Comparison of ENCODE assay signal across 33 cellular contexts in the genomic region with DNA sequence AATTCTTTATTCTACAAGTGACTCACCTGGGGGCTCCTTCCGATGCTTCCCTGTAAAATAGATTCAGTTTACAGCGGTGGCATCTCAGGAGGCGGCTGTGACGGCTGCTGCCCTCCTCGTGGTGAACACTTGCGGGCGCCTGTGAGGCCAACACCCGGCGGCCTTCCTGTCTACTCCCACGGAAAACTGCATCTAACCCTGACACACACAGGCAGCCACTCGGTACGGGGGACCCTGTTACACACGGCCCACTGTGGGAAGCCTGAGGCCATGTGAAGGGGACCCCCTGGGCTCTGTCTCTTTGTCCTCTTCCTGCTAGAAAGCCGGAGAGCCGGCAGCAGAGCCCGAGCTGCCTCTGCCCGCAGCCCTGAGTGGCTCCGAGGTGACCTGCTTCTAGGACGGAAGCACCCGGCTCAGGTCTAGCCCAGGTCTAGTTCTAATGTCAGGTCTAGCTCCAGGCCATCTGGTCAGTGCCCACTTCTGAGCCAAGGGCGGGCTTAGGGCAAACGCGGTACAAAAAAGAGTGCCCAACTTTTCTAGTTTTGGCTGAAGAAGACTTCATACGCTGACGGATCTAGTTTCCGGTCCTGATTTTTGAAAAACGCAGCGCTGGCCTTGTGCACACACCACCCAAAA.
"Had no signal": no experiment of that assay in that cellular context is flagged by ENCODE, and none has a peak within 500 bp of the region (broad histone marks: within the 10 kb centered on the region; RNA-seq: fewer than 3 reads in every experiment).

No MANE protein-coding gene starts in this region.

- DNase-seq: activated CD4-positive, alpha-beta memory T cell treated with anti-CD3 and anti-CD28 coated beads for 36 hours; activated CD4-positive, alpha-beta T cell treated with anti-CD3 and anti-CD28 coated beads for 36 hours; activated CD4-positive, alpha-beta T cell treated with anti-CD3 and anti-CD28 coated beads, Interleukin-2, amount 10 ng/mL, durations not matched to agents 24 days and 14 days; activated CD4-positive, CD25-positive, alpha-beta regulatory T cell; activated CD4-positive, CD25-positive, alpha-beta regulatory T cell treated with anti-CD3 and anti-CD28 coated beads, Interleukin-2, amount 50 U/mL, for 72 hours; activated CD8-positive, alpha-beta memory T cell treated with anti-CD3 and anti-CD28 coated beads, Interleukin-2, amount 10 ng/mL, durations not matched to agents 7 days and 5 days; activated CD8-positive, alpha-beta memory T cell treated with anti-CD3 and anti-CD28 coated beads, Interleukin-2, amount 50 U/mL, for 4 hours; activated CD8-positive, alpha-beta T cell treated with anti-CD3 and anti-CD28 coated beads, Interleukin-2, amount 10 ng/mL, durations not matched to agents 7 days and 5 days; activated effector memory CD4-positive, alpha-beta T cell treated with anti-CD3 and anti-CD28 coated beads, Interleukin-2, amount 50 U/mL, for 16 hours; activated naive CD4-positive, alpha-beta T cell treated with anti-CD3 and anti-CD28 coated beads for 36 hours; activated naive CD8-positive, alpha-beta T cell treated with anti-CD3 and anti-CD28 coated beads for 36 hours; activated naive CD8-positive, alpha-beta T cell treated with anti-CD3 and anti-CD28 coated beads, Interleukin-2, amount 50 U/mL, for 24 hours; activated T-cell treated with anti-CD3 and anti-CD28 coated beads, Interleukin-2, amount 50 U/mL, for 1 hour; activated T-cell treated with anti-CD3 and anti-CD28 coated beads, Interleukin-2, amount 50 U/mL, for 48 hours; adrenal gland; amygdala; aorta; body of pancreas; cerebellar nuclear complex; colonic mucosa; effector CD8-positive, alpha-beta T cell; esophagus squamous epithelium; foreskin melanocyte; T-helper 1 cell; T-helper 17 cell; T1000; WERI-Rb-1 had no signal

- H3K4me1 ChIP-seq: adrenal gland, body of pancreas, colonic mucosa, esophagus squamous epithelium, gastroesophageal sphincter had no signal

- H3K36me3 Mint-ChIP-seq: activated CD4-positive, alpha-beta memory T cell treated with anti-CD3 and anti-CD28 coated beads for 36 hours; activated CD8-positive, alpha-beta memory T cell treated with anti-CD3 and anti-CD28 coated beads, Interleukin-2, amount 10 ng/mL, durations not matched to agents 7 days and 5 days; activated naive CD4-positive, alpha-beta T cell treated with anti-CD3 and anti-CD28 coated beads, Interleukin-2, amount 50 U/mL, for 24 hours; activated naive CD8-positive, alpha-beta T cell treated with anti-CD3 and anti-CD28 coated beads for 36 hours had no signal

- ATAC-seq: activated CD4-positive, alpha-beta T cell treated with anti-CD3 and anti-CD28 coated beads for 36 hours; activated CD8-positive, alpha-beta memory T cell treated with anti-CD3 and anti-CD28 coated beads, Interleukin-2, amount 10 ng/mL, durations not matched to agents 7 days and 5 days; activated CD8-positive, alpha-beta T cell treated with anti-CD3 and anti-CD28 coated beads, Interleukin-2, amount 10 ng/mL, durations not matched to agents 7 days and 5 days; activated naive CD8-positive, alpha-beta T cell treated with anti-CD3 and anti-CD28 coated beads, Interleukin-2, amount 50 U/mL, for 24 hours; body of pancreas; gastroesophageal sphincter; T-helper 17 cell had no signal

- H3K27ac ChIP-seq: adrenal gland, body of pancreas, colonic mucosa, epithelial cell of prostate, esophagus squamous epithelium, gastroesophageal sphincter, WERI-Rb-1 had no signal

- H3K4me3 ChIP-seq: adrenal gland, body of pancreas, colonic mucosa, esophagus squamous epithelium, gastroesophageal sphincter had no signal

- H3K4me1 Mint-ChIP-seq: activated CD4-positive, alpha-beta T cell treated with anti-CD3 and anti-CD28 coated beads for 36 hours; activated CD4-positive, alpha-beta T cell treated with anti-CD3 and anti-CD28 coated beads, Interleukin-2, amount 10 ng/mL, durations not matched to agents 24 days and 14 days; activated CD8-positive, alpha-beta memory T cell treated with anti-CD3 and anti-CD28 coated beads, Interleukin-2, amount 10 ng/mL, durations not matched to agents 7 days and 5 days; activated naive CD4-positive, alpha-beta T cell treated with anti-CD3 and anti-CD28 coated beads, Interleukin-2, amount 50 U/mL, for 24 hours; activated naive CD8-positive, alpha-beta T cell treated with anti-CD3 and anti-CD28 coated beads for 36 hours; activated naive CD8-positive, alpha-beta T cell treated with anti-CD3 and anti-CD28 coated beads, Interleukin-2, amount 50 U/mL, for 24 hours; T-helper 17 cell had no signal

- H3K27ac Mint-ChIP-seq: activated CD4-positive, alpha-beta memory T cell treated with anti-CD3 and anti-CD28 coated beads for 36 hours; activated CD4-positive, alpha-beta T cell treated with anti-CD3 and anti-CD28 coated beads for 36 hours; activated CD4-positive, alpha-beta T cell treated with anti-CD3 and anti-CD28 coated beads, Interleukin-2, amount 10 ng/mL, durations not matched to agents 24 days and 14 days; activated CD8-positive, alpha-beta memory T cell treated with anti-CD3 and anti-CD28 coated beads, Interleukin-2, amount 10 ng/mL, durations not matched to agents 7 days and 5 days; activated CD8-positive, alpha-beta T cell treated with anti-CD3 and anti-CD28 coated beads, Interleukin-2, amount 10 ng/mL, durations not matched to agents 7 days and 5 days; activated naive CD4-positive, alpha-beta T cell treated with anti-CD3 and anti-CD28 coated beads for 36 hours; activated naive CD4-positive, alpha-beta T cell treated with anti-CD3 and anti-CD28 coated beads, Interleukin-2, amount 50 U/mL, for 24 hours; activated naive CD8-positive, alpha-beta T cell treated with anti-CD3 and anti-CD28 coated beads for 36 hours; activated naive CD8-positive, alpha-beta T cell treated with anti-CD3 and anti-CD28 coated beads, Interleukin-2, amount 50 U/mL, for 24 hours; activated T-helper 1 cell treated with anti-CD3 and anti-CD28 coated beads, Interleukin-12 subunit alpha, Interleukin-12 subunit beta, Interleukin-2, Interleukin-4 antibody, amounts not matched to agents 30 ng/mL and 10 ng/mL and 1 ng/mL, durations not matched to agents 14 hours and 24 hours and 36 hours; activated T-helper 2 cell treated with anti-CD3 and anti-CD28 coated beads, Interferon-gamma antibody, Interleukin-2, Interleukin-4, amounts not matched to agents 10 μg/mL and 5 μg/mL and 100 μg/mL, durations not matched to agents 14 hours and 24 hours and 36 hours; T-helper 17 cell; T-helper 2 cell treated with Interferon-gamma antibody and Interleukin-4, amounts not matched to agents 5 μg/mL and 100 μg/mL, for 36 hours had no signal

- H3K9me3 ChIP-seq: adrenal gland, body of pancreas, colonic mucosa, esophagus squamous epithelium, gastroesophageal sphincter had no signal

- H3K9me3 Mint-ChIP-seq: activated CD4-positive, alpha-beta memory T cell treated with anti-CD3 and anti-CD28 coated beads for 36 hours; activated CD4-positive, alpha-beta T cell treated with anti-CD3 and anti-CD28 coated beads, Interleukin-2, amount 10 ng/mL, durations not matched to agents 24 days and 14 days; activated naive CD4-positive, alpha-beta T cell treated with anti-CD3 and anti-CD28 coated beads for 36 hours; activated naive CD4-positive, alpha-beta T cell treated with anti-CD3 and anti-CD28 coated beads, Interleukin-2, amount 50 U/mL, for 24 hours; activated naive CD8-positive, alpha-beta T cell treated with anti-CD3 and anti-CD28 coated beads for 36 hours; activated naive CD8-positive, alpha-beta T cell treated with anti-CD3 and anti-CD28 coated beads, Interleukin-2, amount 50 U/mL, for 24 hours; activated T-helper 1 cell treated with anti-CD3 and anti-CD28 coated beads, Interleukin-12 subunit alpha, Interleukin-12 subunit beta, Interleukin-2, Interleukin-4 antibody, amounts not matched to agents 30 ng/mL and 10 ng/mL and 1 ng/mL, durations not matched to agents 14 hours and 24 hours and 36 hours; activated T-helper 2 cell treated with anti-CD3 and anti-CD28 coated beads, Interferon-gamma antibody, Interleukin-2, Interleukin-4, amounts not matched to agents 10 μg/mL and 5 μg/mL and 100 μg/mL, durations not matched to agents 14 hours and 24 hours and 36 hours; T-helper 2 cell treated with Interferon-gamma antibody and Interleukin-4, amounts not matched to agents 5 μg/mL and 100 μg/mL, for 36 hours had no signal

- H3K27me3 Mint-ChIP-seq: activated CD4-positive, alpha-beta memory T cell treated with anti-CD3 and anti-CD28 coated beads for 36 hours; activated CD4-positive, alpha-beta T cell treated with anti-CD3 and anti-CD28 coated beads for 36 hours; activated CD4-positive, alpha-beta T cell treated with anti-CD3 and anti-CD28 coated beads, Interleukin-2, amount 10 ng/mL, durations not matched to agents 24 days and 14 days; activated naive CD8-positive, alpha-beta T cell treated with anti-CD3 and anti-CD28 coated beads for 36 hours had no signal

- H3K4me3 Mint-ChIP-seq: activated CD4-positive, alpha-beta memory T cell treated with anti-CD3 and anti-CD28 coated beads for 36 hours; activated CD4-positive, alpha-beta T cell treated with anti-CD3 and anti-CD28 coated beads for 36 hours; activated CD4-positive, alpha-beta T cell treated with anti-CD3 and anti-CD28 coated beads, Interleukin-2, amount 10 ng/mL, durations not matched to agents 24 days and 14 days; activated CD8-positive, alpha-beta memory T cell treated with anti-CD3 and anti-CD28 coated beads, Interleukin-2, amount 10 ng/mL, durations not matched to agents 7 days and 5 days; activated CD8-positive, alpha-beta T cell treated with anti-CD3 and anti-CD28 coated beads, Interleukin-2, amount 10 ng/mL, durations not matched to agents 7 days and 5 days; activated naive CD4-positive, alpha-beta T cell treated with anti-CD3 and anti-CD28 coated beads for 36 hours; activated naive CD4-positive, alpha-beta T cell treated with anti-CD3 and anti-CD28 coated beads, Interleukin-2, amount 50 U/mL, for 24 hours; activated naive CD8-positive, alpha-beta T cell treated with anti-CD3 and anti-CD28 coated beads for 36 hours; activated naive CD8-positive, alpha-beta T cell treated with anti-CD3 and anti-CD28 coated beads, Interleukin-2, amount 50 U/mL, for 24 hours; activated T-helper 1 cell treated with anti-CD3 and anti-CD28 coated beads, Interleukin-12 subunit alpha, Interleukin-12 subunit beta, Interleukin-2, Interleukin-4 antibody, amounts not matched to agents 30 ng/mL and 10 ng/mL and 1 ng/mL, durations not matched to agents 14 hours and 24 hours and 36 hours; T-helper 17 cell; T-helper 2 cell treated with Interferon-gamma antibody and Interleukin-4, amounts not matched to agents 5 μg/mL and 100 μg/mL, for 36 hours had no signal

- H3K27me3 ChIP-seq: adrenal gland, body of pancreas, colonic mucosa had no signal

- H3K36me3 ChIP-seq: adrenal gland, colonic mucosa, esophagus squamous epithelium, gastroesophageal sphincter, WERI-Rb-1 had no signal
